23 cellular contexts compared by ENCODE assay signal in the genomic region with DNA sequence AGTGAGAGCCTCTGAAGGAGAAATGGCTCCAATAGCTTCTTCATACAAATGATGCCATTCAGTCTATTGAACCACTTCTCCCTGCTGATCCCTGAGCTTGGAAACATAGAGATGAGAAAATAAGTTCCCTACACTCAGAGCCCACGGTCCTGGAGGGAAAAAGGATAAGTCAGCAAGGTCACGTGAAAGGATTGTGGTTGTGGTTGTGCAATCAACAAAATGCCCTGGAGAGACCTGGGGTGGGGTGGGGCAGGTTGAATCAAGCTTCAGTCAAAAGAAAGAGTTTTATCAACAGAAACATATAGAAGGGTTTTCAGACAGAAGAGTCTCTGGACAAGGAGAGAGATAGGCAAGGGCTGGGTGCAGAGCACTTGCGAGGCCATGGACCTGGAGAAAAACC. TPM values are rescaled to one million over a fixed set of nuclear protein-coding genes. Genes with fewer than 3 reads are reported as not detected.
DNase-seq lines count a peak whose midpoint lies in the region; ATAC-seq and TF ChIP-seq lines count a peak whose summit lies in the region.
"Had no signal": no experiment of that assay in that cellular context is flagged by ENCODE, and none has a peak within 500 bp of the region (broad histone marks: within the 10 kb centered on the region; RNA-seq: fewer than 3 reads in every experiment).

No MANE protein-coding gene starts in this region.

- no peaks in the 10 kb centered on the region for H3K9me3 ChIP-seq in mesenchymal stem cell (ENCODE audit: control insufficient read depth, low read length)
- H3K9me3 ChIP-seq: Caco-2, psoas muscle, spleen, suprapubic skin had no signal

- no peaks in the 10 kb centered on the region for H3K36me3 ChIP-seq in mesenchymal stem cell (ENCODE audit: control insufficient read depth in 1 of 2, insufficient read depth in 2 of 2, low read depth in 1 of 2, low read length in 2 of 2)
- H3K36me3 ChIP-seq: spleen, suprapubic skin had no signal

- peak; percentile 30 for DNase-seq in EL
- DNase-seq in M059J (ENCODE audit: low read depth), result peak; percentile 82
- DNase-seq in choroid plexus epithelial cell (ENCODE audit: low read depth), result peak; percentile 18
- peak; percentile 51 for DNase-seq in mesenchymal stem cell
- no peak for DNase-seq in stimulated activated CD4-positive, alpha-beta T cell treated with anti-CD3 and anti-CD28 coated beads, Interleukin-4, amount 100 ng/mL, for 4 hours
- no peak for DNase-seq in nucleus accumbens (lab: John Stamatoyannopoulos, UW)
- DNase-seq in NCI-H1417 treated with DMSO at 0.1 percent for 48 hours (lab: John Stamatoyannopoulos, UW), result no peak
- DNase-seq: activated CD8-positive, alpha-beta T cell treated with anti-CD3 and anti-CD28 coated beads for 36 hours; activated T-cell treated with anti-CD3 and anti-CD28 coated beads, Interleukin-2, amount 50 U/mL, for 48 hours; Caco-2; hypothalamus; mesendoderm; NCI-H1105 treated with DMSO at 0.1 percent for 48 hours; NCI-H2107; NCI-H69; psoas muscle; spleen had no signal

- 67% methylated on average over 3 of the region's 3 CpGs for WGBS in mesenchymal stem cell

- H2AK5ac ChIP-seq in mesenchymal stem cell (ENCODE audit: low read length, severe bottlenecking), result no peak overlapping the region

- H3K4me3 ChIP-seq in choroid plexus epithelial cell (ENCODE audit: low read depth, low read length) (no peak overlapping the region), mesenchymal stem cell (ENCODE audit: insufficient read depth in 1 of 2, low read depth in 1 of 2, low read length in 2 of 2) (no peak overlapping the region)
- H3K4me3 ChIP-seq: GM12878, psoas muscle, spleen, suprapubic skin had no signal

- H2AFZ ChIP-seq in mesenchymal stem cell (ENCODE audit: low read depth, low read length), result no peak overlapping the region

- H2BK12ac ChIP-seq in mesenchymal stem cell (ENCODE audit: low read length in 2 of 2), result no peak overlapping the region

- ATAC-seq in activated CD4-positive, CD25-positive, alpha-beta regulatory T cell treated with anti-CD3 and anti-CD28 coated beads, Interleukin-2, amount 50 U/mL, for 24 hours, result no peak
- ATAC-seq: activated CD8-positive, alpha-beta T cell treated with anti-CD3 and anti-CD28 coated beads for 36 hours; GM12878; psoas muscle had no signal

- H3K14ac ChIP-seq in mesenchymal stem cell (ENCODE audit: low read length in 2 of 2), result no peak overlapping the region

- no peak overlapping the region for H4K91ac ChIP-seq in mesenchymal stem cell (ENCODE audit: low read length)

- H3K4ac ChIP-seq in mesenchymal stem cell (ENCODE audit: low read depth in 1 of 2, low read length in 2 of 2), result no peak overlapping the region

- H2BK5ac ChIP-seq in mesenchymal stem cell (ENCODE audit: low read depth, low read length, poor library complexity, severe bottlenecking), result no peak overlapping the region

- TF ChIP-seq CTCF in choroid plexus epithelial cell (conservative IDR thresholded peaks at IDR 0.05; ENCODE audit: low read depth, low read length), result no peak

- no peak overlapping the region for H3K27ac ChIP-seq in mesenchymal stem cell (ENCODE audit: low read length, poor library complexity, severe bottlenecking)
- H3K27ac ChIP-seq: KMS-11, psoas muscle, spleen, suprapubic skin, VCaP had no signal

- H3K9ac ChIP-seq in mesenchymal stem cell (ENCODE audit: low read length), result peak overlapping the region; percentile 24
- H3K9ac ChIP-seq: KMS-11 had no signal

- H4K8ac ChIP-seq in mesenchymal stem cell (ENCODE audit: low read length), result no peak overlapping the region

- H3K4me1 ChIP-seq in mesenchymal stem cell (ENCODE audit: control insufficient read depth, insufficient read depth, low read depth, low read length), result no peaks in the 10 kb centered on the region
- H3K4me1 ChIP-seq: Caco-2, psoas muscle, spleen had no signal

- H3K4me2 ChIP-seq in mesenchymal stem cell (ENCODE audit: low read length, poor library complexity, severe bottlenecking), result no peak overlapping the region
- H3K4me2 ChIP-seq: KMS-11 had no signal

- peaks cover 0 to 10% of the 10 kb centered on the region in 2 experiments for H3K27me3 ChIP-seq in mesenchymal stem cell (ENCODE audit: control insufficient read depth in 1 of 2, insufficient read depth in 1 of 2, low read length in 2 of 2)
- H3K27me3 ChIP-seq: spleen, suprapubic skin had no signal

- no peak overlapping the region for H2BK120ac ChIP-seq in mesenchymal stem cell (ENCODE audit: low read depth, low read length)

- no peaks in the 10 kb centered on the region for H3K79me1 ChIP-seq in mesenchymal stem cell (replicated peaks; ENCODE audit: low read length, poor library complexity, severe bottlenecking)

- H3K18ac ChIP-seq in mesenchymal stem cell (ENCODE audit: low read depth in 1 of 2, low read length in 2 of 2), result no peak overlapping the region

- H3K23ac ChIP-seq in mesenchymal stem cell (ENCODE audit: low read length in 2 of 2), result no peak overlapping the region

- no peak overlapping the region for H2BK15ac ChIP-seq in mesenchymal stem cell (ENCODE audit: low read depth, poor library complexity, severe bottlenecking)

RNA-seq across cellular contexts. Expression of a gene that starts 30.1 kb away (rescaled TPM):
- total RNA-seq in M059J (2014; rRNA removed; shearing (Covaris generic)), result 1.8 and 2.2 TPM in 2 replicates
- 1.2 TPM for polyA plus RNA-seq in mesenchymal stem cell (2013, experiment 1 of 2)
- polyA plus RNA-seq in mesenchymal stem cell (2013, experiment 2 of 2), result 1.2 TPM
- total RNA-seq: activated CD8-positive, alpha-beta T cell treated with anti-CD3 and anti-CD28 coated beads for 36 hours; Caco-2; GM12878; kidney epithelial cell; spleen had no signal

Comparison
In these comparisons a context has a peak if more than half of its experiments do, and no peak if none do; other contexts are left out.
1. DNase-seq: peak in EL (single experiment), M059J (single experiment), choroid plexus epithelial cell (single experiment) and mesenchymal stem cell (single experiment); none in stimulated activated CD4-positive, alpha-beta T cell treated with anti-CD3 and anti-CD28 coated beads, Interleukin-4, amount 100 ng/mL, for 4 hours (0 of 2), nucleus accumbens (0 of 56) and NCI-H1417 treated with DMSO at 0.1 percent for 48 hours (single experiment).